8 cellular contexts compared by ENCODE assay signal in genomic region chrX:153818571-153819397, GRCh38. TPM values are rescaled to one million over a fixed set of nuclear protein-coding genes. Genes with fewer than 3 reads are reported as not detected.
A peak's percentile ranks its signal among the peaks of the same experiment; 100 is the strongest.
DNase-seq lines count a peak whose midpoint lies in the region; ATAC-seq and TF ChIP-seq lines count a peak whose summit lies in the region.

No MANE protein-coding gene starts in this region.

- CTCF ChIA-PET in CD4-positive, alpha-beta T cell (lab: Charles Lee): no interaction called here

- TF ChIP-seq POLR2A in tibial nerve (IDR thresholded peaks at IDR 0.05): no peak

- H3K27ac ChIP-seq in CD4-positive, alpha-beta T cell (ENCODE audit: low read depth, low read length): no peak overlapping the region
- H3K27ac ChIP-seq in KOPT-K1 (ENCODE audit: low read depth, low read length, poor library complexity, severe bottlenecking) (peak overlapping the region; percentile 22), tibial nerve (peak overlapping the region in 2 of 4 donors; percentile 8 to 56)

- H3K36me3 Mint-ChIP-seq in CD4-positive, alpha-beta T cell (ENCODE audit: low read depth): no peaks in the 10 kb centered on the region
- H3K36me3 Mint-ChIP-seq in naive thymus-derived CD8-positive, alpha-beta T cell: no peaks in the 10 kb centered on the region

- POLR2A ChIA-PET in CD4-positive, alpha-beta T cell (lab: Charles Lee): interaction anchor here (0.8 to 2.1 kb wide), 4 partner anchors 15 to 108 kb away, joined by 3 to 11 read pairs (median 4); partner anchors contain the start of genes IDH3G and SSR4
- POLR2A ChIA-PET in naive thymus-derived CD8-positive, alpha-beta T cell (lab: Charles Lee): interaction anchor here (0.8 to 1.4 kb wide), 3 partner anchors 13 to 87 kb away, joined by 3 to 4 read pairs (median 3); no protein-coding TSS in a partner anchor

- H3K27ac Mint-ChIP-seq in CD4-positive, alpha-beta T cell: no peak overlapping the region
- peak overlapping the region in 3 of 10 donors; percentile 10 to 52 (median 22) for H3K27ac Mint-ChIP-seq in naive thymus-derived CD8-positive, alpha-beta T cell

- H3K4me3 ChIP-seq in endocrine pancreas (ENCODE audit: control insufficient read depth, insufficient read depth, low read length) (no peak overlapping the region), tibial nerve (peak overlapping the region; percentile 28 to 53 (median 31))

- peak overlapping the region; percentile 13 for H3K9ac ChIP-seq in endocrine pancreas (ENCODE audit: control insufficient read depth, insufficient read depth, low read length)

- DNase-seq in CD4-positive, alpha-beta T cell: peak in 9 of 10 experiments; percentile 13 to 62 (median 39)
- DNase-seq in activated CD4-positive, alpha-beta T cell treated with anti-CD3 and anti-CD28 coated beads, Interleukin-2, amount 50 U/mL, for 4 hours: peak; percentile 22 to 28
- DNase-seq in naive thymus-derived CD8-positive, alpha-beta T cell: peak; percentile 16 to 69 (median 53)
- no peak for DNase-seq in tibial nerve (ENCODE audit: low spot score in 2 of 2)
- no peak for DNase-seq in NOMO-1 treated with DMSO at 0.1 percent for 48 hours (lab: John Stamatoyannopoulos, UW; ENCODE audit: unreplicated experiment)

- no peak for TF ChIP-seq CTCF in CD4-positive, alpha-beta T cell (IDR thresholded peaks at IDR 0.05)
- no peak for TF ChIP-seq CTCF in tibial nerve (IDR thresholded peaks at IDR 0.05)

- H3K36me3 ChIP-seq in KOPT-K1 (ENCODE audit: insufficient read depth, low read length): no peaks in the 10 kb centered on the region
- H3K36me3 ChIP-seq in endocrine pancreas (ENCODE audit: control insufficient read depth, insufficient read depth, low read length): no peaks in the 10 kb centered on the region
- H3K36me3 ChIP-seq in tibial nerve: no peaks in the 10 kb centered on the region

- H3K27me3 Mint-ChIP-seq in CD4-positive, alpha-beta T cell: no peaks in the 10 kb centered on the region
- H3K27me3 Mint-ChIP-seq in naive thymus-derived CD8-positive, alpha-beta T cell: no peaks in the 10 kb centered on the region

- H3K4me1 Mint-ChIP-seq in CD4-positive, alpha-beta T cell (ENCODE audit: low read depth): peaks cover 49% of the 10 kb centered on the region
- H3K4me1 Mint-ChIP-seq in naive thymus-derived CD8-positive, alpha-beta T cell: peaks cover 19 to 53% (median 44%) of the 10 kb centered on the region in 4 donors

- TF ChIP-seq EP300 in tibial nerve (IDR thresholded peaks at IDR 0.05): no peak

- peak; percentile 67 for ATAC-seq in CD4-positive, alpha-beta T cell (ENCODE audit: poor library complexity)
- peak; percentile 68 to 86 for ATAC-seq in naive thymus-derived CD8-positive, alpha-beta T cell
- no peak for ATAC-seq in HG03135 (IDR thresholded peaks at IDR 0.05; ENCODE audit: unreplicated experiment)

- H3K9me3 ChIP-seq in CD4-positive, alpha-beta T cell (ENCODE audit: control insufficient read depth, low read length): no peaks in the 10 kb centered on the region
- H3K9me3 ChIP-seq in KOPT-K1 (ENCODE audit: insufficient read depth, low read length, poor library complexity, severe bottlenecking) (no peaks in the 10 kb centered on the region), endocrine pancreas (ENCODE audit: control insufficient read depth, low read length) (no peaks in the 10 kb centered on the region), tibial nerve (no peaks in the 10 kb centered on the region)

- 20 to 21% methylated on average over 15 to 40 of the region's 68 CpGs for WGBS in tibial nerve, 2 donors

- no peaks in the 10 kb centered on the region for H3K9me3 Mint-ChIP-seq in CD4-positive, alpha-beta T cell
- H3K9me3 Mint-ChIP-seq in naive thymus-derived CD8-positive, alpha-beta T cell: no peaks in the 10 kb centered on the region

- H3K4me1 ChIP-seq in endocrine pancreas (ENCODE audit: control insufficient read depth, insufficient read depth, low read length): no peaks in the 10 kb centered on the region
- peaks cover 0 to 10% (median 0%) of the 10 kb centered on the region in 4 donors for H3K4me1 ChIP-seq in tibial nerve

- intact Hi-C loops in CD4-positive, alpha-beta T cell (cut with DNase I, micrococcal nuclease): loop anchor here in 1 of 2 experiments (5.0 kb wide), 1 partner anchor 79 kb away; no protein-coding TSS in a partner anchor

- H3K27me3 ChIP-seq in CD4-positive, alpha-beta T cell (ENCODE audit: control insufficient read depth, insufficient read depth, low read length): no peaks in the 10 kb centered on the region
- H3K27me3 ChIP-seq in endocrine pancreas (ENCODE audit: control insufficient read depth, insufficient read depth, low read length) (no peaks in the 10 kb centered on the region), tibial nerve (peaks cover 0 to 21% of the 10 kb centered on the region in 2 donors)

- peak overlapping the region; percentile 66 for H3K4me3 Mint-ChIP-seq in CD4-positive, alpha-beta T cell
- peak overlapping the region in 9 of 10 donors; percentile 40 to 77 (median 57) for H3K4me3 Mint-ChIP-seq in naive thymus-derived CD8-positive, alpha-beta T cell

RNA-seq across cellular contexts. Expression of gene PDZD4, which starts 11.6 kb away (rescaled TPM):
- total RNA-seq in CD4-positive, alpha-beta T cell: 10 to 100 TPM; 24.8 to 26.8 TPM
- total RNA-seq in naive thymus-derived CD8-positive, alpha-beta T cell: under 1 TPM; 0.31 to 0.66 TPM
- 1 to 10 TPM in 1 of 3 donors, under 1 TPM in 1, not detected in 1; 0.41 to 1.5 TPM for polyA plus RNA-seq in naive thymus-derived CD8-positive, alpha-beta T cell
- total RNA-seq in tibial nerve: 10 to 100 TPM; 19.9 to 24.6 (median 21.2) TPM

RNA-seq across cellular contexts. Expression of gene SSR4, which starts 24.3 kb away (rescaled TPM):
- 100 to 1,000 TPM; 171 to 173 TPM for total RNA-seq in CD4-positive, alpha-beta T cell
- 100 to 1,000 TPM; 120 to 128 TPM for total RNA-seq in naive thymus-derived CD8-positive, alpha-beta T cell
- polyA plus RNA-seq in naive thymus-derived CD8-positive, alpha-beta T cell: 100 to 1,000 TPM; 389 to 522 (median 451) TPM
- 100 to 1,000 TPM in 3 of 4 donors, 10 to 100 TPM in 1; 93.6 to 156 (median 131) TPM for total RNA-seq in tibial nerve

RNA-seq across cellular contexts. Expression of gene IDH3G, which starts 24.6 kb away (rescaled TPM):
- 10 to 100 TPM; 46.8 to 47.3 TPM for total RNA-seq in CD4-positive, alpha-beta T cell
- total RNA-seq in naive thymus-derived CD8-positive, alpha-beta T cell: 10 to 100 TPM; 47.7 to 51.2 TPM
- polyA plus RNA-seq in naive thymus-derived CD8-positive, alpha-beta T cell: 100 to 1,000 TPM in 2 of 3 donors, 10 to 100 TPM in 1; 71.9 to 109 (median 100) TPM
- 100 to 1,000 TPM in 1 of 4 donors, 10 to 100 TPM in 3; 48.9 to 101 (median 83.2) TPM for total RNA-seq in tibial nerve

RNA-seq across cellular contexts. Expression of gene SRPK3, which starts 37.9 kb away (rescaled TPM):
- not detected for total RNA-seq in CD4-positive, alpha-beta T cell
- total RNA-seq in naive thymus-derived CD8-positive, alpha-beta T cell: not detected
- not detected for polyA plus RNA-seq in naive thymus-derived CD8-positive, alpha-beta T cell
- total RNA-seq in tibial nerve: 1 to 10 TPM in 2 of 4 donors, under 1 TPM in 2; 0.87 to 5.1 (median 1.4) TPM

RNA-seq across cellular contexts. Expression of gene PLXNB3, which starts 54.7 kb away (rescaled TPM):
- not detected for total RNA-seq in CD4-positive, alpha-beta T cell
- total RNA-seq in naive thymus-derived CD8-positive, alpha-beta T cell: under 1 TPM; 0.34 to 0.41 TPM
- not detected for polyA plus RNA-seq in naive thymus-derived CD8-positive, alpha-beta T cell
- 10 to 100 TPM; 45.4 to 77.7 (median 50.3) TPM for total RNA-seq in tibial nerve

Comparison
In these comparisons a context has a peak if more than half of its experiments do, and no peak if none do; other contexts are left out.
1. DNase-seq: peak in CD4-positive, alpha-beta T cell (9 of 10), activated CD4-positive, alpha-beta T cell treated with anti-CD3 and anti-CD28 coated beads, Interleukin-2, amount 50 U/mL, for 4 hours (2 of 2) and naive thymus-derived CD8-positive, alpha-beta T cell (10 of 10); none in tibial nerve (0 of 2) and NOMO-1 treated with DMSO at 0.1 percent for 48 hours (single experiment).
2. RNA of gene PDZD4, which starts 11.6 kb away (total RNA-seq): 24.8 to 26.8 TPM in CD4-positive, alpha-beta T cell and 19.9 to 24.6 TPM in tibial nerve; 0.31 to 0.66 TPM in naive thymus-derived CD8-positive, alpha-beta T cell; every median in the first group is over 10 times any median in the second.